ENCODE assay signal across 19 cellular contexts in genomic region chr11:131600591-131600990, GRCh38.
"Had no signal": no experiment of that assay in that cellular context is flagged by ENCODE, and none has a peak within 500 bp of the region (broad histone marks: within the 10 kb centered on the region; RNA-seq: fewer than 3 reads in every experiment).

No MANE protein-coding gene starts in this region.

- H3K27me3 ChIP-seq: body of pancreas, spleen, tibial nerve had no signal

- ATAC-seq: body of pancreas; heart right ventricle; stimulated activated naive B cell treated with anti-CD40 and anti-IgM and Interleukin-4, amounts not matched to agents 10 μg/mL and 1 μg/mL and 100 μg/mL, for 72 hours had no signal

- H3K4me1 Mint-ChIP-seq: immature natural killer cell; memory B cell; stimulated activated naive B cell treated with anti-CD40 and anti-IgM and Interleukin-4, amounts not matched to agents 10 μg/mL and 1 μg/mL and 100 μg/mL, for 72 hours had no signal

- H3K36me3 Mint-ChIP-seq: activated naive CD8-positive, alpha-beta T cell; immature natural killer cell; memory B cell; stimulated activated naive B cell treated with anti-CD40 and anti-IgM and Interleukin-4, amounts not matched to agents 10 μg/mL and 1 μg/mL and 100 μg/mL, for 72 hours had no signal

- H3K27ac ChIP-seq: body of pancreas, coronary artery, heart right ventricle, spleen, tibial nerve had no signal

- H3K27me3 Mint-ChIP-seq: activated naive CD8-positive, alpha-beta T cell; memory B cell; stimulated activated naive B cell treated with anti-CD40 and anti-IgM and Interleukin-4, amounts not matched to agents 10 μg/mL and 1 μg/mL and 100 μg/mL, for 72 hours had no signal

- H3K9me3 Mint-ChIP-seq: activated T-helper 1 cell treated with anti-CD3 and anti-CD28 coated beads, Interleukin-12 subunit alpha, Interleukin-12 subunit beta, Interleukin-2, Interleukin-4 antibody, amounts not matched to agents 30 ng/mL and 10 ng/mL and 1 ng/mL, durations not matched to agents 14 hours and 24 hours and 36 hours; immature natural killer cell had no signal

- DNase-seq: activated CD4-positive, alpha-beta T cell treated with anti-CD3 and anti-CD28 coated beads for 1 hour; activated T-cell treated with anti-CD3 and anti-CD28 coated beads for 4 hours; amniotic stem cell; body of pancreas; central memory CD4-positive, alpha-beta T cell; erythroblast; heart right ventricle; immature natural killer cell; kidney glomerular epithelial cell; retina; spleen; stimulated activated naive B cell treated with anti-CD40 and anti-IgM and Interleukin-4, amounts not matched to agents 10 μg/mL and 1 μg/mL and 100 μg/mL, for 72 hours; T1000 had no signal

- H3K4me3 Mint-ChIP-seq: activated naive CD8-positive, alpha-beta T cell; activated T-helper 1 cell treated with anti-CD3 and anti-CD28 coated beads, Interleukin-12 subunit alpha, Interleukin-12 subunit beta, Interleukin-2, Interleukin-4 antibody, amounts not matched to agents 30 ng/mL and 10 ng/mL and 1 ng/mL, durations not matched to agents 14 hours and 24 hours and 36 hours; immature natural killer cell; memory B cell; neural crest cell; stimulated activated naive B cell treated with anti-CD40 and anti-IgM and Interleukin-4, amounts not matched to agents 10 μg/mL and 1 μg/mL and 100 μg/mL, for 72 hours had no signal

- H3K27ac Mint-ChIP-seq: activated naive CD8-positive, alpha-beta T cell; activated T-helper 1 cell treated with anti-CD3 and anti-CD28 coated beads, Interleukin-12 subunit alpha, Interleukin-12 subunit beta, Interleukin-2, Interleukin-4 antibody, amounts not matched to agents 30 ng/mL and 10 ng/mL and 1 ng/mL, durations not matched to agents 14 hours and 24 hours and 36 hours; immature natural killer cell; memory B cell; stimulated activated naive B cell treated with anti-CD40 and anti-IgM and Interleukin-4, amounts not matched to agents 10 μg/mL and 1 μg/mL and 100 μg/mL, for 72 hours had no signal

- H3K4me3 ChIP-seq: body of pancreas, coronary artery, heart right ventricle, spleen, tibial nerve had no signal
